29 cellular contexts compared by ENCODE assay signal in the genomic region with DNA sequence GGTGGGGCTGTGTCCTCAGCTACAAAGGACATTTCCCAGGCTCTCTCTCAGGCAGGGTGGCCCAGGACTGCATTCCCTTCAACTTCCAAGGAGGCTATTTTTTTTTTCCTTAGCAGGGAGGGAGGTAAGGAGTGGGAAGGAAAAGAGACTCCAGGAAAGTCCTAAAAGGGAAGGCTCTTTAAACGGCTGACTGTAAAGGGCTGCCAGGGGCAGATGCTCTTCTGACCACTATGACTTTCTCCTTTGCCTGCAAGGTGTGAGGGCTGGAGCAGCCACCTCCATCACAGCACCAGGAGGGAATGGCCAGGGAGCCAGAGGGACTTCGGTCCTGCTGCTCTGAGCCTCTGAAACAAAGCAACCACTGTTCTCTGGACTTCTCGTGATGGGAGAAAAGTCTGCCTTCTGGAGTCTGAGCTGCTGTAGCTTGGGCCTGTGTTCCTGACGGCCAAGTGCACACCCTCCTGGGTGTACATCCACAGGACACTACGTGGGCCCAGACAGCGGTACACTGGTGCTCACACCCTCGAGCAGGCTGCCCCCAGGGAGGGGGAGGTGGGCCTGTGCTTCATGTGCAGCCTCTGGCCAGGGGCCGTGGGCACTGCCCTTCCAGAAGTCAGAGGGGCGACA. TPM values are rescaled to one million over a fixed set of nuclear protein-coding genes. Genes with fewer than 3 reads are reported as not detected.
DNase-seq lines count a peak whose midpoint lies in the region; ATAC-seq, FAIRE-seq and TF ChIP-seq lines count a peak whose summit lies in the region.
"Had no signal": no experiment of that assay in that cellular context is flagged by ENCODE, and none has a peak within 500 bp of the region (broad histone marks: within the 10 kb centered on the region; RNA-seq: fewer than 3 reads in every experiment).

No MANE protein-coding gene starts in this region.

- no peak overlapping the region; the same call in 1 of the 2 replicates for H3K9ac ChIP-seq in HepG2 (ENCODE audit: insufficient read depth, low read depth, low read length)
- H3K9ac ChIP-seq: SK-N-SH had no signal

- H3K79me2 ChIP-seq in HepG2 (ENCODE audit: insufficient read depth, low read length): no peaks in the 10 kb centered on the region
- H3K79me2 ChIP-seq: hepatocyte had no signal

- H3K9me3 ChIP-seq in HepG2 (ENCODE audit: low read length) (no peaks in the 10 kb centered on the region), spleen (no peaks in the 10 kb centered on the region)
- H3K9me3 ChIP-seq: body of pancreas, esophagus muscularis mucosa, SK-N-SH had no signal

- CTCF ChIA-PET in HepG2 (lab: Yijun Ruan, JAX; ENCODE audit: low intra/inter-chr PET ratio, low total read pairs): no interaction called here

- in situ Hi-C loops in HepG2 (cut with HindIII; ENCODE audit: extremely low pct_ligation_motif_present, low pct_unique_long_range_greater_than_20kb): no loop called here

- H4K20me1 ChIP-seq in HepG2 (ENCODE audit: insufficient read depth, low read length): no peaks in the 10 kb centered on the region

- TF ChIP-seq EP300 in HepG2 (IDR thresholded peaks at IDR 0.05; ENCODE audit: low read depth in 2 of 2, low read length in 2 of 2): no peak
- TF ChIP-seq EP300 in HepG2 (CRISPR knock-in tag; IDR thresholded peaks at IDR 0.05; ENCODE audit: borderline replicate concordance): no peak

- peak; percentile 44 for TF ChIP-seq CTCF in HepG2 (CRISPR knock-in tag; IDR thresholded peaks at IDR 0.05)
- TF ChIP-seq CTCF in spleen (IDR thresholded peaks at IDR 0.05 in 8 of 11, conservative IDR thresholded peaks at IDR 0.05 in 3 of 11): no peak

- H2AFZ ChIP-seq in HepG2 (ENCODE audit: low read length): no peak overlapping the region
- H2AFZ ChIP-seq: hepatocyte had no signal

- ATAC-seq in HepG2 (peak; percentile 74), HG03135 (IDR thresholded peaks at IDR 0.05; ENCODE audit: unreplicated experiment) (no peak), GM19324 (IDR thresholded peaks at IDR 0.05; ENCODE audit: low FRiP score, unreplicated experiment) (no peak)
- ATAC-seq: body of pancreas; left ventricle myocardium superior; natural killer cell; stimulated activated naive CD8-positive, alpha-beta T cell treated with anti-CD3 and anti-CD28 coated beads, Interleukin-15, amount 100 ng/mL, for 72 hours had no signal

- no TSS peak for BruUV-seq in HepG2 (replicated peaks; lab: Mats Ljungman, UMichigan)

- H3K4me1 ChIP-seq in HepG2 (ENCODE audit: insufficient read depth, low read length): peaks cover 74% of the 10 kb centered on the region
- H3K4me1 ChIP-seq in spleen: peaks cover 0 to 12% (median 4%) of the 10 kb centered on the region in 6 donors
- H3K4me1 ChIP-seq: esophagus muscularis mucosa had no signal

- peak; percentile 96 for FAIRE-seq in HepG2 (lab: Jason Lieb, UNC)
- FAIRE-seq: colon, frontal cortex, H1 had no signal

- intact Hi-C loops in HepG2 (cut with micrococcal nuclease; ENCODE audit: unreplicated experiment) (no loop called here), spleen (cut with DNase I; ENCODE audit: low total_unique reads) (no loop called here)

- H3K4me3 ChIP-seq in HepG2 (replicated peaks in 1 of 3; ENCODE audit: insufficient read depth in 1 of 3, low read depth in 2 of 3, low read length in 3 of 3): peak overlapping the region in 1 of 3 experiments; percentile 61; a peak in 2 of 6 replicates
- H3K4me3 ChIP-seq in spleen: no peak overlapping the region
- H3K4me3 ChIP-seq: body of pancreas, esophagus muscularis mucosa, hepatocyte had no signal

- peak; percentile 58 for DNase-seq in NK-92 treated with Interleukin-12 subunit alpha and Interleukin-12 subunit beta, amount 100 ng/mL, for 24 hours (lab: John Stamatoyannopoulos, UW)
- DNase-seq in NK-92 (lab: John Stamatoyannopoulos, UW; ENCODE audit: unreplicated experiment): no peak
- peak; percentile 74 for DNase-seq in HepG2 (ENCODE audit: low spot score)
- peak; percentile 72 for DNase-seq in spleen
- no peak for DNase-seq in caudate nucleus (lab: John Stamatoyannopoulos, UW)
- DNase-seq: activated CD4-positive, alpha-beta T cell treated with anti-CD3 and anti-CD28 coated beads, Interleukin-2, amount 50 U/mL, for 4 hours; activated gamma-delta T cell; body of pancreas; effector memory CD4-positive, alpha-beta T cell; GDM1; left ventricle myocardium superior; midbrain; natural killer cell; NCI-H1105; NCI-H1930; SK-N-SH; T-helper 2 cell had no signal

- H3K4me2 ChIP-seq in HepG2 (ENCODE audit: low read depth, low read length): peak overlapping the region; percentile 75
- H3K4me2 ChIP-seq: hepatocyte, SK-N-SH had no signal

- H3K27ac ChIP-seq in angular gyrus (ENCODE audit: low read depth, low read length) (peak overlapping the region; percentile 31), HepG2 (ENCODE audit: extremely low read length, insufficient read depth, low read length) (peak overlapping the region; percentile 55), spleen (no peak overlapping the region), caudate nucleus (ENCODE audit: low read depth, low read length) (no peak overlapping the region)
- H3K27ac ChIP-seq: 22Rv1, body of pancreas, esophagus muscularis mucosa, hepatocyte had no signal

- no peak for TF ChIP-seq RAD21 in HepG2 (CRISPR knock-in tag; IDR thresholded peaks at IDR 0.05)

- H3K36me3 ChIP-seq in HepG2 (replicated peaks in 1 of 2; ENCODE audit: control insufficient read depth in 1 of 2, insufficient read depth in 2 of 2, low read length in 2 of 2) (no peaks in the 10 kb centered on the region), spleen (no peaks in the 10 kb centered on the region)
- H3K36me3 ChIP-seq: esophagus muscularis mucosa had no signal

- 14% methylated on average over 8 of the region's 9 CpGs for WGBS in HepG2 (ENCODE audit: low lambda C conversion rate)
- WGBS in spleen, 5 donors: 78 to 91% (median 82%) methylated on average over 5 to 9 of the region's 9 CpGs

- POLR2A ChIA-PET in HepG2 (lab: Yijun Ruan, JAX): no interaction called here

- TF ChIP-seq POLR2A in HepG2 (IDR thresholded peaks at IDR 0.05; ENCODE audit: insufficient read depth in 1 of 2, low read depth in 2 of 2, low read length in 2 of 2) (peak in 1 of 2 experiments; percentile 51; a peak in 1 of 4 replicates), spleen (IDR thresholded peaks at IDR 0.05) (no peak)

- H3K27me3 ChIP-seq in HepG2 (ENCODE audit: control insufficient read depth in 1 of 2, insufficient read depth in 2 of 2, low read length in 2 of 2): peaks cover 2 to 5% of the 10 kb centered on the region in 2 experiments; a peak in 2 of 5 replicates
- H3K27me3 ChIP-seq in spleen (replicated peaks in 1 of 7): peaks cover 0 to 5% (median 0%) of the 10 kb centered on the region in 7 donors
- H3K27me3 ChIP-seq: body of pancreas, esophagus muscularis mucosa, hepatocyte had no signal

TF ChIP-seq in HepG2, 621 proteins besides CTCF, POLR2A, EP300 and RAD21 (continues in another document):
- TF ChIP-seq ZNF768 (CRISPR knock-in tag; IDR thresholded peaks at IDR 0.05) (peak; percentile 7; the same call in 1 of the 2 replicates), ZNF264 (CRISPR knock-in tag; IDR thresholded peaks at IDR 0.05) (0 out of 2 replicates have a peak, but pooled peaks have one; percentile 56), GABPB1 (CRISPR knock-in tag; IDR thresholded peaks at IDR 0.05) (peak; percentile 11; the same call in 1 of the 2 replicates), SOX13 (IDR thresholded peaks at IDR 0.05) (no peak), SOX13 (CRISPR knock-in tag; conservative IDR thresholded peaks at IDR 0.05 in 1 of 2, IDR thresholded peaks at IDR 0.05 in 1 of 2) (no peak), MTA1 (CRISPR knock-in tag; IDR thresholded peaks at IDR 0.05; ENCODE audit: borderline replicate concordance) (no peak; the same call in 1 of the 2 replicates), PHF8 (CRISPR knock-in tag; IDR thresholded peaks at IDR 0.05) (peak; percentile 37; the same call in 1 of the 2 replicates), ZNF746 (CRISPR knock-in tag; IDR thresholded peaks at IDR 0.05) (no peak)

RNA-seq across cellular contexts. Expression of gene NAT8L, which starts 17.9 kb away (rescaled TPM):
- 1.6 and 3.3 TPM in 2 replicates for total RNA-seq in HepG2 (2016; rRNA removed; fragmentation: Illumina TruSeq; extraction: Trizol)
- total RNA-seq in HepG2 (2016; cell fraction: cytosol; rRNA removed; fragmentation: Illumina TruSeq; extraction: Trizol; ENCODE audit: low read depth): 0.40 and 0.53 TPM in 2 replicates
- 1.7 and 3.2 TPM in 2 replicates for total RNA-seq in HepG2 (2016; cell fraction: insoluble cytoplasmic fraction; rRNA removed; fragmentation: Illumina TruSeq; extraction: Trizol)
- 1.5 and 1.7 TPM in 2 replicates for total RNA-seq in HepG2 (2016; cell fraction: membrane; rRNA removed; fragmentation: Illumina TruSeq; extraction: Trizol)
- 2.9 and 3.4 TPM in 2 replicates for total RNA-seq in HepG2 (2016; cell fraction: nucleus; rRNA removed; fragmentation: Illumina TruSeq; extraction: Trizol)
- polyA plus RNA-seq in HepG2 (2011; rRNA removed): 2.2 and 3.4 TPM in 2 replicates
- 4.1 and 4.4 TPM in 2 replicates for polyA plus RNA-seq in HepG2 (2011; cell fraction: cytosol; rRNA removed)
- 11.8 TPM in 2 replicates for polyA plus RNA-seq in HepG2 (2011; cell fraction: nucleus; rRNA removed)
- polyA plus RNA-seq in HepG2 (2012): 1.1 and 3.9 TPM in 2 replicates
- 0.63 and 0.64 TPM in 2 replicates for polyA plus RNA-seq in HepG2 (2016; cell fraction: cytosol; fragmentation: Illumina TruSeq; extraction: Trizol; ENCODE audit: low read depth)
- polyA plus RNA-seq in HepG2 (2016; cell fraction: insoluble cytoplasmic fraction; fragmentation: Illumina TruSeq; extraction: Trizol; ENCODE audit: low read depth): 3.1 and 3.9 TPM in 2 replicates
- polyA plus RNA-seq in HepG2 (2016; cell fraction: membrane; fragmentation: Illumina TruSeq; extraction: Trizol; ENCODE audit: low read depth): 1.5 and 1.8 TPM in 2 replicates
- 8.3 and 8.8 TPM in 2 replicates for polyA plus RNA-seq in HepG2 (2016; cell fraction: nucleus; fragmentation: Illumina TruSeq; extraction: Trizol; ENCODE audit: insufficient read depth, low read depth)
- polyA minus RNA-seq in HepG2 (2011; rRNA and poly(A)+ RNA removed; ENCODE audit: low replicate concordance): 10.6 and 14.5 TPM in 2 replicates
- 3.8 and 4.2 TPM in 2 replicates for polyA minus RNA-seq in HepG2 (2011; cell fraction: cytosol; rRNA and poly(A)+ RNA removed)
- 2.4 and 2.9 TPM in 2 replicates for polyA minus RNA-seq in HepG2 (2011; cell fraction: nucleus; rRNA and poly(A)+ RNA removed)
- total RNA-seq in spleen: 1 to 10 TPM in 4 of 7 donors, under 1 TPM in 3; 0.50 to 3.1 (median 1.3) TPM
- under 1 TPM; 0.13 to 0.80 (median 0.29) TPM for polyA plus RNA-seq in spleen
- total RNA-seq: CD4-positive, alpha-beta memory T cell; natural killer cell; RPMI7951 had no signal
- polyA plus RNA-seq: CD4-positive, alpha-beta memory T cell had no signal

Comparison
In these comparisons a context has a peak if more than half of its experiments do, and no peak if none do; other contexts are left out.
1. DNase-seq: peak in NK-92 treated with Interleukin-12 subunit alpha and Interleukin-12 subunit beta, amount 100 ng/mL, for 24 hours (single experiment), HepG2 (single experiment) and spleen (single experiment); none in NK-92 (single experiment) and caudate nucleus (0 of 61).
2. H3K27ac ChIP-seq: peak in angular gyrus (single experiment) and HepG2 (single experiment); none in spleen (0 of 8) and caudate nucleus (single experiment).